1 cellular context compared by ENCODE assay signal in genomic region chr1:201190624-201191051, GRCh38.
TF ChIP-seq lines count a peak whose summit lies in the region.

Gene IGFN1 (plus strand): TSS chr1:201190824. CDS start chr1:201193294, 2,470 bp downstream.

TF ChIP-seq in K562, 482 proteins besides CTCF, POLR2A, EP300 and RAD21:
- TF ChIP-seq TCF15 (CRISPR knock-in tag; IDR thresholded peaks at IDR 0.05) = no peak
- TF ChIP-seq U2AF2 (optimal IDR thresholded peaks at IDR 0.05; ENCODE audit: low read depth, low read length) = no peak
- TF ChIP-seq RERE (CRISPR knock-in tag; IDR thresholded peaks at IDR 0.05; ENCODE audit: borderline replicate concordance) = no peak
- TF ChIP-seq MBD1 (CRISPR knock-in tag; IDR thresholded peaks at IDR 0.05) = no peak
- TF ChIP-seq ZNF518B (CRISPR knock-in tag; IDR thresholded peaks at IDR 0.05) = no peak
